Comparison of ENCODE assay signal across 1 cellular context in the genomic region with DNA sequence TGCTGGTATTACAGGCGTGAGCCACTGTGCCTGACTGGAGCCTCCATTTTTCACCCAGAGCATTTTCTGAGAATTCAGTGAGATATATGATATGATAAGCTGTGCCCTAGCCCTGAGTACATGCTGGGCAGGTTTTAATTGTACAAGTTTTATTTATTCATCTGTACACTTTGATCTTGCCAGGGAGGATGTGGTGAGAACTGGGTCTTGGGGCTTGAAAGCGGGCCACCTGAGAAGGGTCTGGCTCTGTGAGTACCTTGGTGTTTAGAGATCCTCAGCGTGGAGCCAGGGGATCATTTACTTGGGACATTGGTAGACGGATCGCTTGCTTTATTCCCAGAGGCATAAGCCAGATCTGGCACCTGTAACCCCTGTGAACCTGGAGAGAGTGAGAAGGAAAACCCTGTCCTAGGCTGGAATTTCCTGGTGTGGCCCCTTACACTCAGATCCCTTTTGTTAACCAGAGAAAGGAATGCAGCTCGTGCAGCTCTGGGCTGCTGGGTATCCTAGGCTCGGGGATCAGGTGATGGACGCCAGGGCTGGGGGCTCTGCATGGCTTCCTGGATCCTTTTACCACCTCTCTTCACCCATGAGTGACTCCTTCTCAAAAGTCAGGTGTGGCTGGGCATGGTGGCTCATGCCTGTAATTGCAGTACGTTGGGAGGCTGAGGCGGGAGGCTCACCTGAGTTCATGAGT.
TF ChIP-seq lines count a peak whose summit lies in the region.

No MANE protein-coding gene starts in this region.

TF ChIP-seq in IMR-90, 13 proteins besides CTCF, POLR2A, EP300 and RAD21:
- TF ChIP-seq BHLHE40 (IDR thresholded peaks at IDR 0.05; ENCODE audit: low read depth, low read length) (no peak), MXI1 (IDR thresholded peaks at IDR 0.05; ENCODE audit: borderline replicate concordance, low read depth, low read length) (no peak), FOS (IDR thresholded peaks at IDR 0.05; ENCODE audit: low read depth, low read length) (no peak), MAZ (IDR thresholded peaks at IDR 0.05; ENCODE audit: borderline replicate concordance, low read depth, low read length) (no peak), RCOR1 (IDR thresholded peaks at IDR 0.05; ENCODE audit: insufficient replicate concordance, low read length) (no peak), CHD1 (IDR thresholded peaks at IDR 0.05; ENCODE audit: low read depth, low read length) (no peak), NFE2L2 (IDR thresholded peaks at IDR 0.05; ENCODE audit: low read depth, low read length) (no peak), SMC3 (IDR thresholded peaks at IDR 0.05; ENCODE audit: low read depth, low read length) (no peak), RFX5 (IDR thresholded peaks at IDR 0.05; ENCODE audit: low read depth, low read length) (no peak), CEBPB (IDR thresholded peaks at IDR 0.05; ENCODE audit: low read depth, low read length) (no peak), MAFK (IDR thresholded peaks at IDR 0.05; ENCODE audit: low read depth, low read length) (no peak)
- TF ChIP-seq, protein P1, sequence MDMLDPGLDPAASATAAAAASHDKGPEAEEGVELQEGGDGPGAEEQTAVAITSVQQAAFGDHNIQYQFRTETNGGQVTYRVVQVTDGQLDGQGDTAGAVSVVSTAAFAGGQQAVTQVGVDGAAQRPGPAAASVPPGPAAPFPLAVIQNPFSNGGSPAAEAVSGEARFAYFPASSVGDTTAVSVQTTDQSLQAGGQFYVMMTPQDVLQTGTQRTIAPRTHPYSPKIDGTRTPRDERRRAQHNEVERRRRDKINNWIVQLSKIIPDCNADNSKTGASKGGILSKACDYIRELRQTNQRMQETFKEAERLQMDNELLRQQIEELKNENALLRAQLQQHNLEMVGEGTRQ (IDR thresholded peaks at IDR 0.05; ENCODE audit: low read depth, low read length), result no peak
- TF ChIP-seq, protein P2, sequence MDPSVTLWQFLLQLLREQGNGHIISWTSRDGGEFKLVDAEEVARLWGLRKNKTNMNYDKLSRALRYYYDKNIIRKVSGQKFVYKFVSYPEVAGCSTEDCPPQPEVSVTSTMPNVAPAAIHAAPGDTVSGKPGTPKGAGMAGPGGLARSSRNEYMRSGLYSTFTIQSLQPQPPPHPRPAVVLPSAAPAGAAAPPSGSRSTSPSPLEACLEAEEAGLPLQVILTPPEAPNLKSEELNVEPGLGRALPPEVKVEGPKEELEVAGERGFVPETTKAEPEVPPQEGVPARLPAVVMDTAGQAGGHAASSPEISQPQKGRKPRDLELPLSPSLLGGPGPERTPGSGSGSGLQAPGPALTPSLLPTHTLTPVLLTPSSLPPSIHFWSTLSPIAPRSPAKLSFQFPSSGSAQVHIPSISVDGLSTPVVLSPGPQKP (IDR thresholded peaks at IDR 0.05; ENCODE audit: borderline replicate concordance, low read depth, low read length), result no peak
